19 cellular contexts compared by ENCODE assay signal in genomic region chr14:55533960-55534359, GRCh38.
"Had no signal": no experiment of that assay in that cellular context is flagged by ENCODE, and none has a peak within 500 bp of the region (broad histone marks: within the 10 kb centered on the region; RNA-seq: fewer than 3 reads in every experiment).

No MANE protein-coding gene starts in this region.

- H3K4me3 Mint-ChIP-seq: activated CD4-positive, alpha-beta memory T cell treated with anti-CD3 and anti-CD28 coated beads for 36 hours; activated CD8-positive, alpha-beta memory T cell treated with anti-CD3 and anti-CD28 coated beads, Interleukin-2, amount 10 ng/mL, durations not matched to agents 7 days and 5 days; activated naive CD4-positive, alpha-beta T cell treated with anti-CD3 and anti-CD28 coated beads, Interleukin-2, amount 10 ng/mL, durations not matched to agents 7 days and 5 days; immature natural killer cell; naive B cell had no signal

- H3K27ac Mint-ChIP-seq: activated CD4-positive, alpha-beta memory T cell treated with anti-CD3 and anti-CD28 coated beads for 36 hours; activated CD8-positive, alpha-beta memory T cell treated with anti-CD3 and anti-CD28 coated beads, Interleukin-2, amount 10 ng/mL, durations not matched to agents 7 days and 5 days; activated naive CD4-positive, alpha-beta T cell treated with anti-CD3 and anti-CD28 coated beads, Interleukin-2, amount 10 ng/mL, durations not matched to agents 7 days and 5 days; immature natural killer cell; naive B cell had no signal

- H3K4me1 Mint-ChIP-seq: activated CD8-positive, alpha-beta memory T cell treated with anti-CD3 and anti-CD28 coated beads, Interleukin-2, amount 10 ng/mL, durations not matched to agents 7 days and 5 days; activated naive CD4-positive, alpha-beta T cell treated with anti-CD3 and anti-CD28 coated beads, Interleukin-2, amount 10 ng/mL, durations not matched to agents 7 days and 5 days; immature natural killer cell; naive B cell had no signal

- H3K27me3 Mint-ChIP-seq: activated CD4-positive, alpha-beta memory T cell treated with anti-CD3 and anti-CD28 coated beads for 36 hours; activated naive CD4-positive, alpha-beta T cell treated with anti-CD3 and anti-CD28 coated beads, Interleukin-2, amount 10 ng/mL, durations not matched to agents 7 days and 5 days had no signal

- H3K4me1 ChIP-seq: heart left ventricle, lower lobe of right lung, parathyroid adenoma, transverse colon had no signal

- H3K36me3 Mint-ChIP-seq: activated CD8-positive, alpha-beta memory T cell treated with anti-CD3 and anti-CD28 coated beads, Interleukin-2, amount 10 ng/mL, durations not matched to agents 7 days and 5 days; activated naive CD4-positive, alpha-beta T cell treated with anti-CD3 and anti-CD28 coated beads, Interleukin-2, amount 10 ng/mL, durations not matched to agents 7 days and 5 days had no signal

- H3K27ac ChIP-seq: heart left ventricle, lower lobe of right lung, parathyroid adenoma, transverse colon had no signal

- H3K27me3 ChIP-seq: heart left ventricle, transverse colon had no signal

- H2AFZ ChIP-seq: parathyroid adenoma had no signal

- DNase-seq: activated CD4-positive, alpha-beta memory T cell treated with anti-CD3 and anti-CD28 coated beads for 36 hours; activated CD4-positive, alpha-beta T cell treated with anti-CD3 and anti-CD28 coated beads for 1 hour; activated CD8-positive, alpha-beta memory T cell treated with anti-CD3 and anti-CD28 coated beads, Interleukin-2, amount 10 ng/mL, durations not matched to agents 7 days and 5 days; activated naive CD4-positive, alpha-beta T cell treated with anti-CD3 and anti-CD28 coated beads, Interleukin-2, amount 10 ng/mL, durations not matched to agents 7 days and 5 days; activated T-cell treated with anti-CD3 and anti-CD28 coated beads, Interleukin-2, amount 50 U/mL, for 1 hour; foreskin melanocyte; heart left ventricle; immature natural killer cell; left colon; lower lobe of right lung; midbrain; naive B cell; retina; stimulated activated CD4-positive, alpha-beta T cell treated with anti-CD3 and anti-CD28 coated beads, Interleukin-4, amount 100 ng/mL, for 24 hours; stimulated activated naive CD4-positive, alpha-beta T cell; transverse colon had no signal

- FAIRE-seq: endometrium had no signal

- H3K9ac ChIP-seq: parathyroid adenoma had no signal

- ATAC-seq: activated CD8-positive, alpha-beta memory T cell treated with anti-CD3 and anti-CD28 coated beads, Interleukin-2, amount 10 ng/mL, durations not matched to agents 7 days and 5 days; heart left ventricle; left colon; lower lobe of right lung; SK-N-SH treated with all-trans-retinoic acid at 6 μM for 48 hours had no signal

- H3K4me3 ChIP-seq: heart left ventricle, lower lobe of right lung, transverse colon had no signal

- H3K36me3 ChIP-seq: heart left ventricle, lower lobe of right lung, transverse colon had no signal

- H3K79me2 ChIP-seq: parathyroid adenoma had no signal
